ENCODE assay signal across 10 cellular contexts in genomic region chr3:136546718-136547117, GRCh38.
DNase-seq lines count a peak whose midpoint lies in the region; ATAC-seq and TF ChIP-seq lines count a peak whose summit lies in the region.
"Had no signal": no experiment of that assay in that cellular context is flagged by ENCODE, and none has a peak within 500 bp of the region (broad histone marks: within the 10 kb centered on the region; RNA-seq: fewer than 3 reads in every experiment).

No MANE protein-coding gene starts in this region.

- no peak for TF ChIP-seq POLR2A in GM18505 (IDR thresholded peaks at IDR 0.05; ENCODE audit: borderline replicate concordance, extremely low read depth, insufficient read depth, insufficient read length)

- DNase-seq in NOMO-1 treated with DMSO at 0.1 percent for 48 hours (lab: John Stamatoyannopoulos, UW; ENCODE audit: unreplicated experiment) (peak; percentile 9), NOMO-1 treated with dmso at 0.1 percent for 144 hours (lab: John Stamatoyannopoulos, UW; ENCODE audit: unreplicated experiment) (no peak), psoas muscle (no peak), DMS53 (lab: John Stamatoyannopoulos, UW) (no peak)
- no peak for DNase-seq in effector memory CD8-positive, alpha-beta T cell
- DNase-seq in activated naive CD8-positive, alpha-beta T cell treated with anti-CD3 and anti-CD28 coated beads, Interleukin-2, amount 50 U/mL, for 24 hours = no peak
- DNase-seq: islet precursor cell had no signal

- no peak overlapping the region for H2AFZ ChIP-seq in OCI-LY1 (ENCODE audit: low read length)

- H3K9me3 Mint-ChIP-seq in effector memory CD8-positive, alpha-beta T cell = no peaks in the 10 kb centered on the region
- H3K9me3 Mint-ChIP-seq in activated naive CD8-positive, alpha-beta T cell treated with anti-CD3 and anti-CD28 coated beads, Interleukin-2, amount 50 U/mL, for 24 hours = no peaks in the 10 kb centered on the region

- no peak overlapping the region for H3K4me3 Mint-ChIP-seq in effector memory CD8-positive, alpha-beta T cell
- H3K4me3 Mint-ChIP-seq in activated naive CD8-positive, alpha-beta T cell treated with anti-CD3 and anti-CD28 coated beads, Interleukin-2, amount 50 U/mL, for 24 hours = no peak overlapping the region

- H3K4me1 ChIP-seq in OCI-LY1 (ENCODE audit: insufficient read depth, low read length, severe bottlenecking) (peaks cover 4% of the 10 kb centered on the region), psoas muscle (no peaks in the 10 kb centered on the region)
- H3K4me1 ChIP-seq: A549 had no signal

- no peaks in the 10 kb centered on the region for H4K20me1 ChIP-seq in OCI-LY1 (ENCODE audit: insufficient read depth, low read length)

- no peak overlapping the region for H3K27ac ChIP-seq in OCI-LY1 (ENCODE audit: low read depth, low read length, poor library complexity, severe bottlenecking)
- no peak overlapping the region for H3K27ac ChIP-seq in psoas muscle
- H3K27ac ChIP-seq: A549 had no signal

- H3K36me3 ChIP-seq in OCI-LY1 (ENCODE audit: insufficient read depth, low read length) (no peaks in the 10 kb centered on the region), psoas muscle (ENCODE audit: insufficient read depth in 1 of 2, low read depth in 1 of 2) (peaks cover 0 to 2% of the 10 kb centered on the region in 2 donors)

- no peaks in the 10 kb centered on the region for H3K79me2 ChIP-seq in OCI-LY1 (ENCODE audit: insufficient read depth, low read length)

- H3K4me1 Mint-ChIP-seq in effector memory CD8-positive, alpha-beta T cell (ENCODE audit: low read depth in 2 of 2) = peaks cover 9 to 22% of the 10 kb centered on the region in 2 donors
- peaks cover 13% of the 10 kb centered on the region for H3K4me1 Mint-ChIP-seq in activated naive CD8-positive, alpha-beta T cell treated with anti-CD3 and anti-CD28 coated beads, Interleukin-2, amount 50 U/mL, for 24 hours

- peak; percentile 68 for ATAC-seq in effector memory CD8-positive, alpha-beta T cell (replicated peaks)
- ATAC-seq in psoas muscle = no peak
- ATAC-seq in GM18505 (IDR thresholded peaks at IDR 0.05; ENCODE audit: unreplicated experiment) = no peak
- ATAC-seq in activated naive CD8-positive, alpha-beta T cell treated with anti-CD3 and anti-CD28 coated beads, Interleukin-2, amount 50 U/mL, for 24 hours = no peak
- ATAC-seq: A549 had no signal

- no peaks in the 10 kb centered on the region for H3K27me3 ChIP-seq in OCI-LY1 (ENCODE audit: insufficient read depth, low read length)
- no peaks in the 10 kb centered on the region for H3K27me3 ChIP-seq in psoas muscle (ENCODE audit: insufficient read depth in 3 of 3, low read length in 2 of 3)

- intact Hi-C loops in psoas muscle (cut with DNase I) = loop anchor here in 1 of 2 donors (5.0 to 10.0 kb wide), 2 partner anchors 206 to 468 kb away; partner anchors contain the start of gene STAG1

- no peak overlapping the region for H3K4me2 ChIP-seq in OCI-LY1 (ENCODE audit: low read length)
- H3K4me2 ChIP-seq: A549 had no signal

- H3K4me3 ChIP-seq in OCI-LY1 (ENCODE audit: low read depth, low read length, poor library complexity, severe bottlenecking) (no peak overlapping the region), psoas muscle (no peak overlapping the region)
- H3K4me3 ChIP-seq: A549 had no signal

- H3K27ac Mint-ChIP-seq in effector memory CD8-positive, alpha-beta T cell = peak overlapping the region in 1 of 2 donors; percentile 75
- H3K27ac Mint-ChIP-seq in activated naive CD8-positive, alpha-beta T cell treated with anti-CD3 and anti-CD28 coated beads, Interleukin-2, amount 50 U/mL, for 24 hours = no peak overlapping the region

- TF ChIP-seq CTCF in OCI-LY1 (IDR thresholded peaks at IDR 0.05; ENCODE audit: low read length) (peak; percentile 55), psoas muscle (IDR thresholded peaks at IDR 0.05) (peak; percentile 11)

- no peaks in the 10 kb centered on the region for H3F3A ChIP-seq in OCI-LY1 (ENCODE audit: insufficient read depth, low read length)

- H3K36me3 Mint-ChIP-seq in effector memory CD8-positive, alpha-beta T cell (ENCODE audit: insufficient read depth) = peaks cover 14% of the 10 kb centered on the region
- H3K36me3 Mint-ChIP-seq in activated naive CD8-positive, alpha-beta T cell treated with anti-CD3 and anti-CD28 coated beads, Interleukin-2, amount 50 U/mL, for 24 hours (ENCODE audit: low read depth) = peaks cover 18% of the 10 kb centered on the region

- no peaks in the 10 kb centered on the region for H3K27me3 Mint-ChIP-seq in effector memory CD8-positive, alpha-beta T cell
- no peaks in the 10 kb centered on the region for H3K27me3 Mint-ChIP-seq in activated naive CD8-positive, alpha-beta T cell treated with anti-CD3 and anti-CD28 coated beads, Interleukin-2, amount 50 U/mL, for 24 hours

- no peak overlapping the region for H3K9ac ChIP-seq in OCI-LY1 (ENCODE audit: low read length)

- no peaks in the 10 kb centered on the region for H3K9me2 ChIP-seq in OCI-LY1 (ENCODE audit: low read depth, low read length)

- H3K9me3 ChIP-seq in OCI-LY1 (ENCODE audit: low read length) (no peaks in the 10 kb centered on the region), psoas muscle (no peaks in the 10 kb centered on the region)
- H3K9me3 ChIP-seq: A549 had no signal
